ENCODE assay signal across 18 cellular contexts in genomic region chr7:38727184-38727940, GRCh38.
A peak's percentile ranks its signal among the peaks of the same experiment; 100 is the strongest.
DNase-seq lines count a peak whose midpoint lies in the region; ATAC-seq, FAIRE-seq and TF ChIP-seq lines count a peak whose summit lies in the region.
"Had no signal": no experiment of that assay in that cellular context is flagged by ENCODE, and none has a peak within 500 bp of the region (broad histone marks: within the 10 kb centered on the region; RNA-seq: fewer than 3 reads in every experiment).

No MANE protein-coding gene starts in this region.

- H3K9me3 ChIP-seq in HUES64 (ENCODE audit: insufficient read depth, low read depth, low read length), result no peaks in the 10 kb centered on the region
- no peaks in the 10 kb centered on the region for H3K9me3 ChIP-seq in PC-3 (ENCODE audit: low read length)
- no peaks in the 10 kb centered on the region for H3K9me3 ChIP-seq in neural progenitor cell (ENCODE audit: low read depth)

- H3K27ac ChIP-seq in HUES64 (ENCODE audit: low read depth, low read length) (peak overlapping the region; percentile 6; the same call in 1 of the 2 replicates), PC-3 (ENCODE audit: low read length) (no peak overlapping the region), neural progenitor cell (no peak overlapping the region)

- BruUV-seq in PC-3 (replicated peaks; lab: Mats Ljungman, UMichigan), result no TSS peak

- H3K4me1 ChIP-seq in HUES64 (ENCODE audit: insufficient read depth, low read length) (peaks cover 4% of the 10 kb centered on the region; the same call in 1 of the 2 replicates), PC-3 (ENCODE audit: insufficient read depth, low read length) (peaks cover 18% of the 10 kb centered on the region), neural progenitor cell (peaks cover 7% of the 10 kb centered on the region)

- no peaks in the 10 kb centered on the region for H3K9me2 ChIP-seq in PC-3 (replicated peaks; ENCODE audit: low read length)

- H4K20me1 ChIP-seq in PC-3 (ENCODE audit: low read length) (no peaks in the 10 kb centered on the region), neural progenitor cell (ENCODE audit: low read depth) (no peaks in the 10 kb centered on the region)

- H3K79me2 ChIP-seq in PC-3 (ENCODE audit: low read length), result no peaks in the 10 kb centered on the region
- no peaks in the 10 kb centered on the region for H3K79me2 ChIP-seq in neural progenitor cell (ENCODE audit: low read depth)

- no peaks in the 10 kb centered on the region for H3K27me3 ChIP-seq in HUES64 (ENCODE audit: insufficient read depth, low read length)
- H3K27me3 ChIP-seq in PC-3 (ENCODE audit: low read length), result no peaks in the 10 kb centered on the region
- no peaks in the 10 kb centered on the region for H3K27me3 ChIP-seq in neural progenitor cell

- H3F3A ChIP-seq in PC-3 (ENCODE audit: low read length, unreplicated experiment) (no peaks in the 10 kb centered on the region), neural progenitor cell (ENCODE audit: low read depth) (no peaks in the 10 kb centered on the region)

- peaks cover 25% of the 10 kb centered on the region for H3K36me3 ChIP-seq in HUES64 (ENCODE audit: insufficient read depth, low read length)
- no peaks in the 10 kb centered on the region for H3K36me3 ChIP-seq in PC-3 (ENCODE audit: low read depth, low read length)
- no peaks in the 10 kb centered on the region for H3K36me3 ChIP-seq in neural progenitor cell

- no peak overlapping the region for H3K4me3 Mint-ChIP-seq in neural progenitor cell
- H3K4me3 Mint-ChIP-seq: CD4-positive, alpha-beta T cell; HFFc6 had no signal

- H3K4me2 ChIP-seq in PC-3 (ENCODE audit: low read length) (no peak overlapping the region), neural progenitor cell (no peak overlapping the region)

- POLR2A ChIA-PET in PC-3 (lab: Charles Lee; ENCODE audit: unreplicated experiment), result no interaction called here

- TF ChIP-seq CTCF in D721Med (IDR thresholded peaks at IDR 0.05; ENCODE audit: insufficient read depth, missing control alignments) (no peak), PC-3 (conservative IDR thresholded peaks at IDR 0.05; ENCODE audit: low read depth, low read length) (no peak), neural progenitor cell (IDR thresholded peaks at IDR 0.05) (no peak)

- H2AFZ ChIP-seq in PC-3 (ENCODE audit: low read length) (no peak overlapping the region), neural progenitor cell (replicated peaks) (no peak overlapping the region)

- 95% methylated on average over 3 of the region's 4 CpGs for WGBS in HUES64

- H3K36me3 Mint-ChIP-seq in neural progenitor cell, result peaks cover 12% of the 10 kb centered on the region

- no peaks in the 10 kb centered on the region for H3K4me1 Mint-ChIP-seq in neural progenitor cell

- DNase-seq in D721Med (ENCODE audit: insufficient read length, low spot score), result no peak
- peak; percentile 63 for DNase-seq in PC-3
- peak; percentile 25 for DNase-seq in kidney tubule cell (ENCODE audit: low spot score)
- DNase-seq in neural progenitor cell (ENCODE audit: low spot score), result no peak
- DNase-seq in HUDEP-2 (lab: John Stamatoyannopoulos, UW; ENCODE audit: unreplicated experiment in 76 of 76), result no peak
- no peak for DNase-seq in T-helper 9 cell
- DNase-seq: C1 segment of cervical spinal cord; Calu3; CD4-positive, alpha-beta T cell; DND-41; GDM1; HCEC 1CT; HFFc6 had no signal

- ATAC-seq in PC-3, result peak; percentile 69
- no peak for ATAC-seq in GM18502 (IDR thresholded peaks at IDR 0.05; ENCODE audit: poor library complexity, unreplicated experiment)

- H3K9ac ChIP-seq in HUES64 (ENCODE audit: low read depth, low read length), result no peak overlapping the region
- no peak overlapping the region for H3K9ac ChIP-seq in PC-3 (ENCODE audit: low read length)
- H3K9ac ChIP-seq in neural progenitor cell, result no peak overlapping the region

- FAIRE-seq in D721Med (lab: Jason Lieb, UNC), result peak; percentile 60
- FAIRE-seq: GM12892, GM19239, H1 had no signal

- H3K4me3 ChIP-seq in HUES64 (ENCODE audit: low read length), result no peak overlapping the region
- no peak overlapping the region for H3K4me3 ChIP-seq in PC-3 (ENCODE audit: low read length)
- no peak overlapping the region for H3K4me3 ChIP-seq in neural progenitor cell

- H3K9me3 Mint-ChIP-seq in neural progenitor cell, result no peaks in the 10 kb centered on the region
- H3K9me3 Mint-ChIP-seq: CD4-positive, alpha-beta T cell; HFFc6 had no signal

- intact Hi-C loops in PC-3 (cut with micrococcal nuclease), result no loop called here

- no peaks in the 10 kb centered on the region for H3K27me3 Mint-ChIP-seq in neural progenitor cell (ENCODE audit: insufficient read depth, low read depth)
- H3K27me3 Mint-ChIP-seq: CD4-positive, alpha-beta T cell had no signal

- H3K27ac Mint-ChIP-seq in neural progenitor cell, result no peak overlapping the region
- H3K27ac Mint-ChIP-seq: CD4-positive, alpha-beta T cell; HFFc6 had no signal

- CTCF ChIA-PET in PC-3 (lab: Charles Lee), result no interaction called here

Comparison
In these comparisons a context has a peak if more than half of its experiments do, and no peak if none do; other contexts are left out.
1. DNase-seq: peak in PC-3 (single experiment) and kidney tubule cell (single experiment); none in D721Med (single experiment), neural progenitor cell (single experiment), HUDEP-2 (0 of 76) and T-helper 9 cell (single experiment).